ENCODE assay signal across 8 cellular contexts in the genomic region with DNA sequence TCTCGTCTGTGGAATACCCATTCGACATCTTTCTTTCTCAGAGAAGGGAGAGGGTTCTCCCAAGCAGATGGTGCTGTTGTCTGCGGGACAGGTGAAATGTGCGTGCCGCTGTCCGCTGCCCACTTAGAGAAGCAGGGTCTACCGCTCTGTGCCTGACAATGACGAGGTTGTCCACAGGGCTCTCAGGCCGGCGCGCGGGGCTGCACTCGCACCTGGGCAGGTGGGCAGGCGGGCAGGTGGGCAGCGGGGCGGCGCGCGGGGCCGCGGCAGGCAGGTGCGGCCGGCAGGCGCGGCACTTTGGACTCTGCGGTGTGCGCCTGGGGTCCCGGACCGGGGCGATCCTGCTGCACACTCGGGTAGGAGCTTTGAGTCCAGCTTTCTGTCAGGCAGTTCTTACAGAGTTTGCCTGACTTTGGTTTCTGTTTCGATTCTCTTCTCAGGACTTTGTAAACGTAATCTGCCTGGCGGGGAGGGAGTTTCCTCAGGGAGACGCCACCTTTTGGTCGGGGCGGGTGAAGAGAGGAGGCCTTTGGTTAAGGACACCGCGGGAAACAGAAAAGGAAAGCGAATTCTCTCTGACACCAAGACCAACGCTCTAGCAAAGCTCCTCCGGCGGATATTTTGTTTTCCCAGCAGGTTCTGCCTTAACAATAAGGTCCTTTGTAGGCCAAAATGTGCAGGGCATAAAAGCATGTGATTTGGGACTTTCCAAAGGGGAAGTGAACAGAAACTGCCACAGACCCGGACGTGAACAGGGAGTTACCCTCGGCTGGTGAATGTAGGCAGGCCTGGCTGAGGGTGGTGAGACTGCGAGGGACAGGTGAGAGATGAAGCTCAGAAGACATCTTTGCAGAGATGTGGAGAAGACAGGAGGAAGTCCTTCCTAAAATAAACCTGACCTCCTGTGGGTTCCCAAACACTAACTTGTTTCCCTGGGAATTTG. TPM values are rescaled to one million over a fixed set of nuclear protein-coding genes. Genes with fewer than 3 reads are reported as not detected.
DNase-seq lines count a peak whose midpoint lies in the region; ATAC-seq and TF ChIP-seq lines count a peak whose summit lies in the region.

A gene (minus strand): TSS at position 405 of the 943 bp plus-strand sequence. CDS start 377 bp downstream, at position 28.

- DNase-seq in DMS53 treated with DMSO at 0.1 percent for 48 hours (lab: John Stamatoyannopoulos, UW; ENCODE audit: unreplicated experiment) (peak; percentile 94), HuH-7 (ENCODE audit: low spot score) (peak; percentile 89), SHP77 treated with DMSO at 0.1 percent for 48 hours (lab: John Stamatoyannopoulos, UW) (peak; percentile 61), fibroblast of the aortic adventitia (ENCODE audit: low read depth) (peak; percentile 90)
- peak; percentile 61 for DNase-seq in activated effector memory CD4-positive, alpha-beta T cell treated with Interleukin-2 at 50 U/mL for 16 hours
- DNase-seq in stimulated activated naive CD8-positive, alpha-beta T cell treated with anti-CD3 and anti-CD28 coated beads, Interleukin-15, amount 100 ng/mL, for 72 hours: peak; percentile 75 to 88

- TF ChIP-seq CTCF in fibroblast of the aortic adventitia (IDR thresholded peaks at IDR 0.05; ENCODE audit: insufficient read depth, low read length) (peak; percentile 53), nephron (IDR thresholded peaks at IDR 0.05; ENCODE audit: unreplicated experiment in 3 of 3) (no peak)

- H3K27ac Mint-ChIP-seq in nephron: peak within 1 kb of the TSS; percentile 79 to 87 (median 79)
- H3K27ac Mint-ChIP-seq in stimulated activated naive CD8-positive, alpha-beta T cell treated with anti-CD3 and anti-CD28 coated beads, Interleukin-15, amount 100 ng/mL, for 72 hours: peak within 1 kb of the TSS; percentile 96 to 98

- H3K4me3 ChIP-seq in fibroblast of the aortic adventitia (ENCODE audit: low read depth, low read length): peak within 1 kb of the TSS; percentile 88

- H3K27me3 Mint-ChIP-seq in nephron (ENCODE audit: low read depth): peaks cover 22% of the 10 kb centered on the region
- H3K27me3 Mint-ChIP-seq in stimulated activated naive CD8-positive, alpha-beta T cell treated with anti-CD3 and anti-CD28 coated beads, Interleukin-15, amount 100 ng/mL, for 72 hours: no peaks in the 10 kb centered on the region

- H3K9me3 Mint-ChIP-seq in nephron: no peaks in the 10 kb centered on the region
- H3K9me3 Mint-ChIP-seq in stimulated activated naive CD8-positive, alpha-beta T cell treated with anti-CD3 and anti-CD28 coated beads, Interleukin-15, amount 100 ng/mL, for 72 hours: peaks cover 0 to 5% of the 10 kb centered on the region in 2 donors

- peak; percentile 77 for ATAC-seq in GM21526 (IDR thresholded peaks at IDR 0.05; ENCODE audit: low FRiP score, unreplicated experiment)
- peak; percentile 96 for ATAC-seq in stimulated activated naive CD8-positive, alpha-beta T cell treated with anti-CD3 and anti-CD28 coated beads, Interleukin-15, amount 100 ng/mL, for 72 hours

- peaks cover 7% of the 10 kb centered on the region for H3K4me1 Mint-ChIP-seq in nephron
- peaks cover 59% of the 10 kb centered on the region for H3K4me1 Mint-ChIP-seq in stimulated activated naive CD8-positive, alpha-beta T cell treated with anti-CD3 and anti-CD28 coated beads, Interleukin-15, amount 100 ng/mL, for 72 hours

- no peaks in the 10 kb centered on the region for H3K36me3 Mint-ChIP-seq in nephron (ENCODE audit: low read depth)

- peak within 1 kb of the TSS; percentile 86 to 89 (median 87) for H3K4me3 Mint-ChIP-seq in nephron
- H3K4me3 Mint-ChIP-seq in stimulated activated naive CD8-positive, alpha-beta T cell treated with anti-CD3 and anti-CD28 coated beads, Interleukin-15, amount 100 ng/mL, for 72 hours: peak within 1 kb of the TSS; percentile 87 to 98

RNA-seq across cellular contexts. Expression of the gene that starts here (rescaled TPM):
- 7.7 and 9.7 TPM in 2 replicates for total RNA-seq in fibroblast of the aortic adventitia (ENCODE audit: low replicate concordance)

Comparison
In these comparisons a context has a peak if more than half of its experiments do, and no peak if none do; other contexts are left out.
1. Peak in every context shown above with its lines: DNase-seq, ATAC-seq and H3K4me3 ChIP-seq.